ENCODE assay signal across 1 cellular context in genomic region chr20:64160118-64160517, GRCh38.
TF ChIP-seq lines count a peak whose summit lies in the region.

No MANE protein-coding gene starts in this region.

TF ChIP-seq in WTC11, 78 proteins besides CTCF, POLR2A, EP300 and RAD21:
- no peak for TF ChIP-seq ZNF532 (CRISPR knock-in tag; IDR thresholded peaks at IDR 0.05; ENCODE audit: borderline replicate concordance)
- TF ChIP-seq PRDM15 (CRISPR knock-in tag; IDR thresholded peaks at IDR 0.05), result 0 out of 2 replicates have a peak, but pooled peaks have one; percentile 35
